Comparison of ENCODE assay signal across 30 cellular contexts in the genomic region with DNA sequence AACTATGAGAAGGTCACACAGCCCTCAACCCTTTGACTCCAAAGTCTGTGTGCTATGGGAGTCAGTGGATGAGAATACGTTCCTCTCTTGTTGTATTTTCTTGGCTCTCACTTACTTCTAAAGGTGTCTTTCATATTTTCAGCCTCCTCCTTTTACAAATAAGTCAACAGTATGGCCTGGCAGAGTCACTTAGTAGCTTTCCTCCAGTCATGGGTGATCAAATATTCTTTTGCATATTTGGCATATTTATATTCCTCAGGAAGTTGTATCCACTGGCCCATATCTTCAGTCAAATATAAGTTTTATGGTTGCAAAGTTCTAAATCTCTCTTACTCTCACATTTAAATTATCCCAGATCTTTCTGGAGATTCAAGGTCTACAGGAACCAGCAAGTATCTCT.
"Had no signal": no experiment of that assay in that cellular context is flagged by ENCODE, and none has a peak within 500 bp of the region (broad histone marks: within the 10 kb centered on the region; RNA-seq: fewer than 3 reads in every experiment).

No MANE protein-coding gene starts in this region.

- DNase-seq: activated CD4-positive, alpha-beta memory T cell treated with anti-CD3 and anti-CD28 coated beads for 36 hours; activated CD4-positive, alpha-beta T cell treated with anti-CD3 and anti-CD28 coated beads, Interleukin-2, amount 10 ng/mL, durations not matched to agents 24 days and 14 days; activated CD4-positive, CD25-positive, alpha-beta regulatory T cell treated with anti-CD3 and anti-CD28 coated beads, Interleukin-2, amount 50 U/mL, for 72 hours; activated CD8-positive, alpha-beta memory T cell treated with anti-CD3 and anti-CD28 coated beads, Interleukin-2, amount 50 U/mL, for 4 hours; activated gamma-delta T cell treated with Interleukin-2 at 50 U/mL for 16 hours; activated naive CD4-positive, alpha-beta T cell treated with anti-CD3 and anti-CD28 coated beads, Interleukin-2, amount 50 U/mL, for 16 hours; activated T-cell treated with anti-CD3 and anti-CD28 coated beads, Interleukin-2, amount 50 U/mL, for 1 hour; amniotic stem cell; caudate nucleus; cortex of kidney; effector memory CD8-positive, alpha-beta T cell; erythroblast; gastrocnemius medialis; hypothalamus; immature natural killer cell; mesendoderm; mucosa of descending colon; ovary; psoas muscle; sigmoid colon; small intestine; stimulated activated CD4-positive, alpha-beta T cell treated with anti-CD3 and anti-CD28 coated beads, Interleukin-4, amount 100 ng/mL, for 24 hours; stimulated activated naive CD8-positive, alpha-beta T cell treated with anti-CD3 and anti-CD28 coated beads, Interleukin-15, amount 100 ng/mL, for 72 hours; substantia nigra; T1000; upper lobe of left lung; WERI-Rb-1 had no signal

- H3K4me1 Mint-ChIP-seq: stimulated activated naive CD8-positive, alpha-beta T cell treated with anti-CD3 and anti-CD28 coated beads, Interleukin-15, amount 100 ng/mL, for 72 hours had no signal

- H3K9me3 Mint-ChIP-seq: activated CD4-positive, alpha-beta memory T cell treated with anti-CD3 and anti-CD28 coated beads for 36 hours; effector memory CD8-positive, alpha-beta T cell; immature natural killer cell; stimulated activated effector memory CD8-positive, alpha-beta T cell treated with anti-CD3 and anti-CD28 coated beads, Interleukin-12 subunit alpha, Interleukin-12 subunit beta, amount 100 ng/mL, for 72 hours; stimulated activated naive CD8-positive, alpha-beta T cell treated with anti-CD3 and anti-CD28 coated beads, Interleukin-15, amount 100 ng/mL, for 72 hours; T-helper 1 cell treated with Interleukin-12 subunit alpha and Interleukin-12 subunit beta and Interleukin-4 antibody, amounts not matched to agents 30 μg/mL and 1 μg/mL, for 36 hours had no signal

- H3K4me3 Mint-ChIP-seq: activated CD4-positive, alpha-beta memory T cell treated with anti-CD3 and anti-CD28 coated beads for 36 hours; activated CD4-positive, alpha-beta T cell treated with anti-CD3 and anti-CD28 coated beads, Interleukin-2, amount 10 ng/mL, durations not matched to agents 24 days and 14 days; effector memory CD8-positive, alpha-beta T cell; immature natural killer cell; stimulated activated effector memory CD8-positive, alpha-beta T cell treated with anti-CD3 and anti-CD28 coated beads, Interleukin-12 subunit alpha, Interleukin-12 subunit beta, amount 100 ng/mL, for 72 hours; stimulated activated naive CD8-positive, alpha-beta T cell treated with anti-CD3 and anti-CD28 coated beads, Interleukin-15, amount 100 ng/mL, for 72 hours; T-helper 1 cell treated with Interleukin-12 subunit alpha and Interleukin-12 subunit beta and Interleukin-4 antibody, amounts not matched to agents 30 μg/mL and 1 μg/mL, for 36 hours had no signal

- H3K36me3 Mint-ChIP-seq: activated CD4-positive, alpha-beta memory T cell treated with anti-CD3 and anti-CD28 coated beads for 36 hours; stimulated activated effector memory CD8-positive, alpha-beta T cell treated with anti-CD3 and anti-CD28 coated beads, Interleukin-12 subunit alpha, Interleukin-12 subunit beta, amount 100 ng/mL, for 72 hours had no signal

- H3K9me3 ChIP-seq: gastrocnemius medialis, mucosa of descending colon, ovary, psoas muscle, sigmoid colon, upper lobe of left lung, vagina had no signal

- ATAC-seq: effector memory CD8-positive, alpha-beta T cell; gastrocnemius medialis; mucosa of descending colon; psoas muscle; stimulated activated effector memory CD8-positive, alpha-beta T cell treated with anti-CD3 and anti-CD28 coated beads, Interleukin-12 subunit alpha, Interleukin-12 subunit beta, amount 100 ng/mL, for 72 hours; stimulated activated naive CD8-positive, alpha-beta T cell treated with anti-CD3 and anti-CD28 coated beads, Interleukin-15, amount 100 ng/mL, for 72 hours had no signal

- H3K27me3 ChIP-seq: gastrocnemius medialis, ovary, sigmoid colon, upper lobe of left lung, vagina had no signal

- H3K27ac Mint-ChIP-seq: activated CD4-positive, alpha-beta memory T cell treated with anti-CD3 and anti-CD28 coated beads for 36 hours; activated CD4-positive, alpha-beta T cell treated with anti-CD3 and anti-CD28 coated beads, Interleukin-2, amount 10 ng/mL, durations not matched to agents 24 days and 14 days; stimulated activated effector memory CD8-positive, alpha-beta T cell treated with anti-CD3 and anti-CD28 coated beads, Interleukin-12 subunit alpha, Interleukin-12 subunit beta, amount 100 ng/mL, for 72 hours; stimulated activated naive CD8-positive, alpha-beta T cell treated with anti-CD3 and anti-CD28 coated beads, Interleukin-15, amount 100 ng/mL, for 72 hours; T-helper 1 cell treated with Interleukin-12 subunit alpha and Interleukin-12 subunit beta and Interleukin-4 antibody, amounts not matched to agents 30 μg/mL and 1 μg/mL, for 36 hours had no signal

- H3K27ac ChIP-seq: gastrocnemius medialis, ovary, psoas muscle, sigmoid colon, upper lobe of left lung, vagina, WERI-Rb-1 had no signal

- H3K36me3 ChIP-seq: gastrocnemius medialis, ovary, sigmoid colon, upper lobe of left lung, vagina, WERI-Rb-1 had no signal

- H3K4me1 ChIP-seq: gastrocnemius medialis, psoas muscle, upper lobe of left lung, vagina had no signal

- H3K27me3 Mint-ChIP-seq: activated CD4-positive, alpha-beta memory T cell treated with anti-CD3 and anti-CD28 coated beads for 36 hours; effector memory CD8-positive, alpha-beta T cell; stimulated activated naive CD8-positive, alpha-beta T cell treated with anti-CD3 and anti-CD28 coated beads, Interleukin-15, amount 100 ng/mL, for 72 hours had no signal

- H3K4me3 ChIP-seq: gastrocnemius medialis, mucosa of descending colon, ovary, psoas muscle, sigmoid colon, upper lobe of left lung, vagina had no signal
